In the genomic region with DNA sequence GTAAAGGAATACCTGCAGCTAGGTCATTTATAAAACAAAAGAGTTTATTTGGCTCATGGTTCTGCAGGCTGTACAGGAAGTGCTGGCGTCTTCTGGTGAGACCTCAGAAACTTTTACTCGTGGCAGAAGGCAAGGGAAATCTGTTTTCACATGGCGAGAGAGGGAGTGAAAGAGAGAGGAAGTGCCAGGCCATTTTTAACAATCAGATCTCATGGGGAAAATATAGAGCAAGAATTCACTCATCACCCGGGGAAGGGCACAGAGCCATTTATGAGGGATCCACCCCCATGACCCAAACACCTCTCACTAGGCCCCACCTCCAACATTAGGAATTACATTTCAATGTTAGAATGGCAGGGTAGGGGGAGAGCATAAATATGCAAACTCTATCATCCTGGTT, we compare ENCODE assay signal across 8 cellular contexts.
"Had no signal": no experiment of that assay in that cellular context is flagged by ENCODE, and none has a peak within 500 bp of the region (broad histone marks: within the 10 kb centered on the region; RNA-seq: fewer than 3 reads in every experiment).

No MANE protein-coding gene starts in this region.

- ATAC-seq: K562 had no signal

- DNase-seq: GM23248, GOT3, H9, HCEC 1CT, IMR-90 had no signal

- H3K9ac ChIP-seq: GM23248 had no signal

- H3K4me3 ChIP-seq: GM23248, K562 had no signal

- H2AFZ ChIP-seq: GM23248 had no signal

- FAIRE-seq: H54, HTR-8/SVneo, K562 had no signal

- H3K27ac ChIP-seq: GM23248 had no signal
